Comparison of ENCODE assay signal across 22 cellular contexts in the genomic region with DNA sequence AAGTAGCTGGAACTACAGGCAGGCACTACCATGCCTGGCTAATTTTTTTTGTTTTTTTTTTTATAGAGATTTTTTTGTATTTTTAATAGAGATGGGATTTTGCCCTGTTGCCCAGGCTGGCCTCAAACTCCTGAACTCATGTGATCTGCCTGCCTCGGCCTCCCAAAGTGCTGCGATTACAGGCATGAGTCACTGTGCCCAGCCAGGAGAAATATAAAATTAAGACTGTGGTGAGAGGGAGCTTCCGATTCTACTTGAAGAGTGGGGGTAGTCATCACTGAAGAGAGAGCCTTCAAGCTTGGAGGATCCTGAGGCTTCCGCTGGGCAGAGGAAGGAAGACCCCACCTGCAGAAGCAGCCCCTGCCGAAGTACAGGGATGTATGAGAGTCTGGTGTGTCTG. TPM values are rescaled to one million over a fixed set of nuclear protein-coding genes. Genes with fewer than 3 reads are reported as not detected.
DNase-seq lines count a peak whose midpoint lies in the region; ATAC-seq and TF ChIP-seq lines count a peak whose summit lies in the region.
"Had no signal": no experiment of that assay in that cellular context is flagged by ENCODE, and none has a peak within 500 bp of the region (broad histone marks: within the 10 kb centered on the region; RNA-seq: fewer than 3 reads in every experiment).

No MANE protein-coding gene starts in this region.

- WGBS in SK-N-SH (ENCODE audit: low lambda C conversion rate), result 49% methylated on average over 5 of the region's 5 CpGs
- 68 to 81% methylated on average over 5 of the region's 5 CpGs for WGBS in sigmoid colon, 2 donors

- H3K79me2 ChIP-seq in SK-N-SH (ENCODE audit: insufficient read depth), result no peaks in the 10 kb centered on the region
- no peaks in the 10 kb centered on the region for H3K79me2 ChIP-seq in PC-3 (ENCODE audit: low read length)

- no peaks in the 10 kb centered on the region for H3K9me2 ChIP-seq in SK-N-SH
- no peaks in the 10 kb centered on the region for H3K9me2 ChIP-seq in PC-3 (replicated peaks; ENCODE audit: low read length)

- H3K9me3 ChIP-seq in SK-N-SH, result no peaks in the 10 kb centered on the region
- no peaks in the 10 kb centered on the region for H3K9me3 ChIP-seq in PC-3 (ENCODE audit: low read length)
- H3K9me3 ChIP-seq in sigmoid colon, result no peaks in the 10 kb centered on the region
- H3K9me3 ChIP-seq: A549; BLaER1 treated with 17β-estradiol and CSF1 and Interleukin-3, amounts not matched to agents 10 nM and 100 nM; esophagus squamous epithelium; testis; vagina had no signal

- H3K9ac ChIP-seq in SK-N-SH (no peak overlapping the region), PC-3 (ENCODE audit: low read length) (no peak overlapping the region)
- H3K9ac ChIP-seq: BLaER1 treated with 17β-estradiol and CSF1 and Interleukin-3, amounts not matched to agents 10 nM and 100 nM had no signal

- H3K36me3 ChIP-seq in SK-N-SH (replicated peaks in 1 of 2; ENCODE audit: control insufficient read depth in 1 of 2, insufficient read depth in 2 of 2, low read length in 1 of 2) (no peaks in the 10 kb centered on the region), PC-3 (ENCODE audit: low read depth, low read length) (no peaks in the 10 kb centered on the region), sigmoid colon (no peaks in the 10 kb centered on the region)
- H3K36me3 ChIP-seq: BLaER1 treated with 17β-estradiol and CSF1 and Interleukin-3, amounts not matched to agents 10 nM and 100 nM; esophagus squamous epithelium; vagina had no signal

- H2AFZ ChIP-seq in SK-N-SH (ENCODE audit: low read depth) (no peak overlapping the region), PC-3 (ENCODE audit: low read length) (no peak overlapping the region)

- H3K4me2 ChIP-seq in SK-N-SH (no peak overlapping the region), PC-3 (ENCODE audit: low read length) (peak overlapping the region; percentile 44; the same call in 1 of the 2 replicates)
- H3K4me2 ChIP-seq: A549; BLaER1 treated with 17β-estradiol and CSF1 and Interleukin-3, amounts not matched to agents 10 nM and 100 nM had no signal

- H3K4me1 ChIP-seq in SK-N-SH (ENCODE audit: control insufficient read depth in 1 of 2, insufficient read depth in 2 of 2, low read depth in 1 of 2, low read length in 1 of 2) (peaks cover 0 to 18% of the 10 kb centered on the region in 2 experiments; a peak in 1 of 4 replicates), PC-3 (ENCODE audit: insufficient read depth, low read length) (peaks cover 61% of the 10 kb centered on the region), sigmoid colon (peaks cover 0 to 55% (median 32%) of the 10 kb centered on the region in 4 donors)

- H4K20me1 ChIP-seq in SK-N-SH (ENCODE audit: insufficient read depth), result 0 out of 2 replicates have a peak, but pooled peaks cover 3% of the 10 kb centered on the region
- no peaks in the 10 kb centered on the region for H4K20me1 ChIP-seq in PC-3 (ENCODE audit: low read length)
- H4K20me1 ChIP-seq: BLaER1 treated with 17β-estradiol and CSF1 and Interleukin-3, amounts not matched to agents 10 nM and 100 nM had no signal

- DNase-seq in SK-N-SH (no peak), PC-3 (peak; percentile 54), astrocyte of the hippocampus (ENCODE audit: low read depth, low spot score) (peak; percentile 17), sigmoid colon (peak; percentile 48), HuH-7.5 (ENCODE audit: low spot score) (no peak), NCI-H345 (lab: John Stamatoyannopoulos, UW) (no peak)
- DNase-seq: activated B cell treated with CpG ODN at 0.5 μM for 24 hours; activated CD4-positive, alpha-beta memory T cell treated with anti-CD3 and anti-CD28 coated beads for 36 hours; activated naive CD4-positive, alpha-beta T cell treated with Interleukin-2 at 50 U/mL for 16 hours; effector memory CD4-positive, alpha-beta T cell; esophagus squamous epithelium; naive thymus-derived CD8-positive, alpha-beta T cell; NCI-H1105 treated with DMSO at 0.1 percent for 48 hours; NCI-H2081 treated with DMSO at 0.1 percent for 48 hours; SHP77; testis had no signal

- H3K27me3 ChIP-seq in SK-N-SH (ENCODE audit: insufficient read depth) (no peaks in the 10 kb centered on the region), PC-3 (ENCODE audit: low read length) (no peaks in the 10 kb centered on the region), sigmoid colon (no peaks in the 10 kb centered on the region)
- H3K27me3 ChIP-seq: BLaER1 treated with 17β-estradiol and CSF1 and Interleukin-3, amounts not matched to agents 10 nM and 100 nM; esophagus squamous epithelium; testis; vagina had no signal

- TF ChIP-seq EP300 in SK-N-SH (IDR thresholded peaks at IDR 0.05; ENCODE audit: borderline replicate concordance in 1 of 2, low read depth in 1 of 2, low read length in 1 of 2) (no peak), sigmoid colon (IDR thresholded peaks at IDR 0.05) (no peak)

- TF ChIP-seq CTCF in SK-N-SH (IDR thresholded peaks at IDR 0.05) (no peak), PC-3 (conservative IDR thresholded peaks at IDR 0.05; ENCODE audit: low read depth, low read length) (no peak), sigmoid colon (IDR thresholded peaks at IDR 0.05) (no peak)

- H3F3A ChIP-seq in SK-N-SH (replicated peaks; ENCODE audit: insufficient read depth), result peaks cover 21% of the 10 kb centered on the region
- no peaks in the 10 kb centered on the region for H3F3A ChIP-seq in PC-3 (ENCODE audit: low read length, unreplicated experiment)

- H3K27ac ChIP-seq in SK-N-SH (ENCODE audit: low read depth in 2 of 2, low read length in 1 of 2), result no peak overlapping the region
- no peak overlapping the region for H3K27ac ChIP-seq in PC-3 (ENCODE audit: low read length)
- H3K27ac ChIP-seq in sigmoid colon, result no peak overlapping the region
- H3K27ac ChIP-seq: A549; BLaER1 treated with 17β-estradiol and CSF1 and Interleukin-3, amounts not matched to agents 10 nM and 100 nM; esophagus squamous epithelium; testis; vagina had no signal

- no peak for ATAC-seq in SK-N-SH treated with all-trans-retinoic acid at 6 μM for 48 hours
- no peak for ATAC-seq in PC-3
- ATAC-seq in GM18870 (IDR thresholded peaks at IDR 0.05; ENCODE audit: unreplicated experiment), result no peak
- ATAC-seq: A549; naive thymus-derived CD8-positive, alpha-beta T cell; stimulated activated effector memory CD8-positive, alpha-beta T cell treated with anti-CD3 and anti-CD28 coated beads, Interleukin-12 subunit alpha, Interleukin-12 subunit beta, amount 100 ng/mL, for 72 hours had no signal

- POLR2A ChIA-PET in SK-N-SH (lab: Yijun Ruan, JAX) (interaction anchor here (1.2 kb wide), 1 partner anchor 127 kb away, joined by 4 read pairs; no protein-coding TSS in a partner anchor), PC-3 (lab: Charles Lee; ENCODE audit: unreplicated experiment) (interaction anchor here (1.2 kb wide), 1 partner anchor 46 kb away, joined by 38 read pairs; a partner anchor contains a TSS)

- no peak overlapping the region for H3K4me3 ChIP-seq in SK-N-SH (ENCODE audit: low read depth in 2 of 2, low read length in 1 of 2)
- H3K4me3 ChIP-seq in PC-3 (ENCODE audit: low read length), result no peak overlapping the region
- H3K4me3 ChIP-seq in sigmoid colon, result no peak overlapping the region
- H3K4me3 ChIP-seq: A549; BLaER1 treated with 17β-estradiol and CSF1 and Interleukin-3, amounts not matched to agents 10 nM and 100 nM; esophagus squamous epithelium; testis; vagina had no signal

- CTCF ChIA-PET in SK-N-SH (lab: Yijun Ruan, JAX), result interaction anchor here (0.6 to 7.1 kb wide), 7 partner anchors 14 to 183 kb away, joined by 3 to 86 read pairs (median 5); a partner anchor contains a TSS
- CTCF ChIA-PET in PC-3 (lab: Charles Lee), result no interaction called here

- no TSS peak for BruUV-seq in PC-3 (replicated peaks; lab: Mats Ljungman, UMichigan)

- TF ChIP-seq POLR2A in sigmoid colon (IDR thresholded peaks at IDR 0.05), result no peak

- no peak for TF ChIP-seq RAD21 in SK-N-SH (IDR thresholded peaks at IDR 0.05; ENCODE audit: low read length)

- intact Hi-C loops in PC-3 (cut with micrococcal nuclease) (loop anchor here (5.0 kb wide), 1 partner anchor 35 kb away; a partner anchor contains a TSS), sigmoid colon (cut with DNase I) (loop anchor here (5.0 kb wide), 1 partner anchor 140 kb away; no protein-coding TSS in a partner anchor)

TF ChIP-seq in SK-N-SH, 30 proteins besides CTCF, POLR2A, EP300 and RAD21:
- TF ChIP-seq FOSL2 (IDR thresholded peaks at IDR 0.05; ENCODE audit: borderline replicate concordance, low read depth) (peak; percentile 37; the same call in 1 of the 2 replicates), RXRA (IDR thresholded peaks at IDR 0.05; ENCODE audit: borderline replicate concordance, low read depth) (no peak)

TF ChIP-seq in SK-N-SH treated with all-trans-retinoic acid at 6 μM for 48 hours, 23 proteins besides CTCF, POLR2A, EP300 and RAD21 (continues in another document):
- TF ChIP-seq OSR1 (CRISPR knock-in tag; IDR thresholded peaks at IDR 0.05) (no peak), GLIS3 (CRISPR knock-in tag; IDR thresholded peaks at IDR 0.05) (no peak), CSDC2 (CRISPR knock-in tag; IDR thresholded peaks at IDR 0.05) (no peak), ZFP30 (CRISPR knock-in tag; IDR thresholded peaks at IDR 0.05) (no peak), ISL1 (CRISPR knock-in tag; IDR thresholded peaks at IDR 0.05) (no peak), ESRRG (CRISPR knock-in tag; IDR thresholded peaks at IDR 0.05) (no peak), ARNTL (CRISPR knock-in tag; IDR thresholded peaks at IDR 0.05; ENCODE audit: borderline replicate concordance, low read depth) (no peak)
- TF ChIP-seq, protein P1, sequence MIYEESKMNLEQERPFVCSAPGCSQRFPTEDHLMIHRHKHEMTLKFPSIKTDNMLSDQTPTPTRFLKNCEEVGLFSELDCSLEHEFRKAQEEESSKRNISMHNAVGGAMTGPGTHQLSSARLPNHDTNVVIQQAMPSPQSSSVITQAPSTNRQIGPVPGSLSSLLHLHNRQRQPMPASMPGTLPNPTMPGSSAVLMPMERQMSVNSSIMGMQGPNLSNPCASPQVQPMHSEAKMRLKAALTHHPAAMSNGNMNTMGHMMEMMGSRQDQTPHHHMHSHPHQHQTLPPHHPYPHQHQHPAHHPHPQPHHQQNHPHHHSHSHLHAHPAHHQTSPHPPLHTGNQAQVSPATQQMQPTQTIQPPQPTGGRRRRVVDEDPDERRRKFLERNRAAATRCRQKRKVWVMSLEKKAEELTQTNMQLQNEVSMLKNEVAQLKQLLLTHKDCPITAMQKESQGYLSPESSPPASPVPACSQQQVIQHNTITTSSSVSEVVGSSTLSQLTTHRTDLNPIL (CRISPR knock-in tag; IDR thresholded peaks at IDR 0.05; ENCODE audit: low read depth), result no peak

RNA-seq across cellular contexts. Expression of a gene that starts 34.4 kb away (rescaled TPM):
- 1.3 and 1.4 TPM in 2 replicates for polyA plus RNA-seq in SK-N-SH (2012; rRNA removed)
- polyA plus RNA-seq in SK-N-SH (2012; cell fraction: cytosol; rRNA removed), result 1.6 and 1.9 TPM in 2 replicates
- 0.79 and 0.94 TPM in 2 replicates for polyA plus RNA-seq in SK-N-SH (2012; cell fraction: nucleus; rRNA removed)
- 2.7 and 3.4 TPM in 2 replicates for total RNA-seq in PC-3 (2014; rRNA removed)
- total RNA-seq in sigmoid colon, result 10 to 100 TPM; 12.4 to 30.5 (median 19.3) TPM
- polyA plus RNA-seq in sigmoid colon, result 10 to 100 TPM in 2 of 3 donors, 1 to 10 TPM in 1; 5.0 to 16.9 (median 10.8) TPM

RNA-seq across cellular contexts. Expression of a gene that starts 46.2 kb away (rescaled TPM):
- polyA plus RNA-seq in SK-N-SH (2012; rRNA removed), result 14.5 and 19.0 TPM in 2 replicates
- polyA plus RNA-seq in SK-N-SH (2012; cell fraction: cytosol; rRNA removed), result 23.4 and 24.8 TPM in 2 replicates
- 6.3 and 13.2 TPM in 2 replicates for polyA plus RNA-seq in SK-N-SH (2012; cell fraction: nucleus; rRNA removed)
- total RNA-seq in PC-3 (2014; rRNA removed), result 33.9 and 38.0 TPM in 2 replicates
- total RNA-seq in sigmoid colon, result 100 to 1,000 TPM in 2 of 4 donors, 10 to 100 TPM in 2; 72.8 to 120 (median 96.4) TPM
- 10 to 100 TPM; 33.1 to 62.9 (median 39.6) TPM for polyA plus RNA-seq in sigmoid colon

Comparison
In these comparisons a context has a peak if more than half of its experiments do, and no peak if none do; other contexts are left out.
1. DNase-seq: peak in PC-3 (single experiment), astrocyte of the hippocampus (single experiment) and sigmoid colon (single experiment); none in SK-N-SH (single experiment), HuH-7.5 (single experiment) and NCI-H345 (single experiment).